In genomic region chrX:50106051-50106450, GRCh38 we compare ENCODE assay signal across 22 cellular contexts.
A peak's percentile ranks its signal among the peaks of the same experiment; 100 is the strongest.
DNase-seq lines count a peak whose midpoint lies in the region; ATAC-seq, FAIRE-seq and TF ChIP-seq lines count a peak whose summit lies in the region.
"Had no signal": no experiment of that assay in that cellular context is flagged by ENCODE, and none has a peak within 500 bp of the region (broad histone marks: within the 10 kb centered on the region; RNA-seq: fewer than 3 reads in every experiment).

No MANE protein-coding gene starts in this region.

- H3K9me1 ChIP-seq in K562 (ENCODE audit: control insufficient read depth, insufficient read depth, low read length): no peaks in the 10 kb centered on the region

- TF ChIP-seq POLR2A in K562 (conservative IDR thresholded peaks at IDR 0.05): no peak
- TF ChIP-seq POLR2A in lower leg skin (IDR thresholded peaks at IDR 0.05): no peak
- no peak for TF ChIP-seq POLR2A in vagina (IDR thresholded peaks at IDR 0.05)

- no peak overlapping the region for H3K14ac ChIP-seq in trophoblast cell (ENCODE audit: low read length)

- no peak overlapping the region for H2BK5ac ChIP-seq in trophoblast cell (ENCODE audit: low read depth, low read length, poor library complexity)

- no peak overlapping the region for H4K8ac ChIP-seq in trophoblast cell (ENCODE audit: low read depth, low read length)

- H3K4me3 ChIP-seq in BE2C (ENCODE audit: low read depth, low read length): no peak overlapping the region
- no peak overlapping the region for H3K4me3 ChIP-seq in K562
- H3K4me3 ChIP-seq in trophoblast cell (ENCODE audit: low read depth, low read length): no peak overlapping the region
- no peak overlapping the region for H3K4me3 ChIP-seq in lower leg skin (ENCODE audit: low read depth, poor library complexity, severe bottlenecking)
- no peak overlapping the region for H3K4me3 ChIP-seq in vagina
- no peak overlapping the region for H3K4me3 ChIP-seq in coronary artery
- H3K4me3 ChIP-seq: BLaER1 treated with 17β-estradiol and CSF1 and Interleukin-3, amounts not matched to agents 10 nM and 100 nM; HAP-1 had no signal

- H3K36me3 ChIP-seq in BE2C (no peaks in the 10 kb centered on the region), K562 (ENCODE audit: control insufficient read depth, insufficient read depth, low read length) (no peaks in the 10 kb centered on the region), trophoblast cell (ENCODE audit: control insufficient read depth in 1 of 2, insufficient read depth in 2 of 2, low read length in 2 of 2) (peaks cover 0 to 1% of the 10 kb centered on the region in 2 experiments), vagina (no peaks in the 10 kb centered on the region)
- H3K36me3 ChIP-seq: BLaER1 treated with 17β-estradiol and CSF1 and Interleukin-3, amounts not matched to agents 10 nM and 100 nM; HAP-1 had no signal

- H3K79me2 ChIP-seq in K562 (ENCODE audit: control insufficient read depth, insufficient read depth, low read length) (no peaks in the 10 kb centered on the region), trophoblast cell (ENCODE audit: control insufficient read depth, insufficient read depth, low read length, poor library complexity) (no peaks in the 10 kb centered on the region)

- no peak overlapping the region for H3K18ac ChIP-seq in trophoblast cell (ENCODE audit: low read length)

- POLR2A ChIA-PET in K562 (lab: Yijun Ruan, JAX): interaction anchor here (0.7 kb wide), 1 partner anchor 46 kb away, joined by 3 read pairs; no protein-coding TSS in a partner anchor

- no peak for FAIRE-seq in K562 (lab: Jason Lieb, UNC)
- FAIRE-seq: A204.1, G401.6, GM12892, H54 had no signal

- peak overlapping the region; percentile 46 for H2AK5ac ChIP-seq in trophoblast cell (ENCODE audit: low read length)

- H2BK120ac ChIP-seq in trophoblast cell (ENCODE audit: insufficient read depth, low read length, poor library complexity): peak overlapping the region; percentile 43

- H4K12ac ChIP-seq in trophoblast cell (ENCODE audit: low read depth, low read length): no peak overlapping the region

- H4K91ac ChIP-seq in trophoblast cell (ENCODE audit: low read depth, low read length): no peak overlapping the region

- no peak overlapping the region for H2BK12ac ChIP-seq in trophoblast cell (ENCODE audit: low read length)

- no peaks in the 10 kb centered on the region for H3K27me3 ChIP-seq in BE2C
- no peaks in the 10 kb centered on the region for H3K27me3 ChIP-seq in K562 (ENCODE audit: control insufficient read depth in 2 of 2, insufficient read depth in 2 of 2, low read length in 2 of 2)
- no peaks in the 10 kb centered on the region for H3K27me3 ChIP-seq in trophoblast cell (ENCODE audit: insufficient read depth, low read length)
- H3K27me3 ChIP-seq in vagina: no peaks in the 10 kb centered on the region

- BruUV-seq in K562 (replicated peaks; lab: Mats Ljungman, UMichigan): no TSS peak

- H3K9ac ChIP-seq in K562 (ENCODE audit: insufficient read depth in 1 of 2, low read depth in 2 of 2, low read length in 2 of 2) (no peak overlapping the region), trophoblast cell (ENCODE audit: low read length) (no peak overlapping the region)
- H3K9ac ChIP-seq: BLaER1 treated with 17β-estradiol and CSF1 and Interleukin-3, amounts not matched to agents 10 nM and 100 nM had no signal

- ATAC-seq in K562: no peak

- intact Hi-C loops in K562 (cut with micrococcal nuclease): no loop called here
- intact Hi-C loops in lower leg skin (cut with DNase I; ENCODE audit: low total_unique reads): no loop called here
- intact Hi-C loops in vagina (cut with DNase I): no loop called here

- no peak overlapping the region for H3K23ac ChIP-seq in trophoblast cell (ENCODE audit: low read length)

- H3K9me3 ChIP-seq in BE2C (no peaks in the 10 kb centered on the region), K562 (replicated peaks; ENCODE audit: control insufficient read depth, insufficient read depth, low read depth, low read length) (no peaks in the 10 kb centered on the region), trophoblast cell (ENCODE audit: insufficient read depth, low read depth, low read length) (no peaks in the 10 kb centered on the region), vagina (no peaks in the 10 kb centered on the region)
- H3K9me3 ChIP-seq: BLaER1 treated with 17β-estradiol and CSF1 and Interleukin-3, amounts not matched to agents 10 nM and 100 nM; HAP-1 had no signal

- in situ Hi-C loops in K562 (cut with MboI): loop anchor here (10.0 kb wide), 1 partner anchor 179 kb away; no protein-coding TSS in a partner anchor

- H3K4me2 ChIP-seq in K562 (ENCODE audit: insufficient read depth, low read length) (no peak overlapping the region), trophoblast cell (ENCODE audit: low read length) (no peak overlapping the region)
- H3K4me2 ChIP-seq: BLaER1 treated with 17β-estradiol and CSF1 and Interleukin-3, amounts not matched to agents 10 nM and 100 nM had no signal

- H4K20me1 ChIP-seq in K562 (replicated peaks; ENCODE audit: control insufficient read depth, insufficient read depth, low read length): no peaks in the 10 kb centered on the region
- H4K20me1 ChIP-seq: BLaER1 treated with 17β-estradiol and CSF1 and Interleukin-3, amounts not matched to agents 10 nM and 100 nM had no signal

- CTCF ChIA-PET in K562 (lab: Yijun Ruan, JAX; ENCODE audit: low intra/inter-chr PET ratio): no interaction called here

- H3K4me1 ChIP-seq in BE2C (peaks cover 15% of the 10 kb centered on the region), K562 (replicated peaks in 1 of 2; ENCODE audit: control insufficient read depth in 2 of 2, insufficient read depth in 2 of 2, low read length in 2 of 2) (no peaks in the 10 kb centered on the region), trophoblast cell (ENCODE audit: control insufficient read depth in 1 of 2, insufficient read depth in 2 of 2, low read length in 2 of 2) (peaks cover 0 to 2% of the 10 kb centered on the region in 2 experiments), vagina (no peaks in the 10 kb centered on the region)

- TF ChIP-seq CTCF in BE2C (IDR thresholded peaks at IDR 0.05; ENCODE audit: low read depth, low read length) (no peak), K562 (IDR thresholded peaks at IDR 0.05 in 2 of 3, conservative IDR thresholded peaks at IDR 0.05 in 1 of 3; ENCODE audit: insufficient read depth in 2 of 3, low read depth in 1 of 3, low read length in 3 of 3) (no peak), lower leg skin (IDR thresholded peaks at IDR 0.05) (no peak), vagina (IDR thresholded peaks at IDR 0.05) (no peak), coronary artery (IDR thresholded peaks at IDR 0.05) (no peak)

- 38% methylated on average over 3 of the region's 3 CpGs for WGBS in K562 (ENCODE audit: insufficient coverage, low coverage, missing lambda C conversion rate)
- no CpG with 5 or more reads among the region's 3 CpGs for WGBS in trophoblast cell (ENCODE audit: extremely low coverage, insufficient coverage, insufficient read length)
- 73 to 84% methylated on average over 3 of the region's 3 CpGs for WGBS in lower leg skin, 2 donors

- H3K4ac ChIP-seq in trophoblast cell (ENCODE audit: low read depth, low read length): no peak overlapping the region

- no peak overlapping the region for H3K27ac ChIP-seq in K562 (ENCODE audit: extremely low read depth, low read depth, low read length)
- no peak overlapping the region for H3K27ac ChIP-seq in trophoblast cell (ENCODE audit: low read depth, low read length)
- no peak overlapping the region for H3K27ac ChIP-seq in vagina
- H3K27ac ChIP-seq in coronary artery: no peak overlapping the region
- H3K27ac ChIP-seq: 22Rv1; BLaER1 treated with 17β-estradiol and CSF1 and Interleukin-3, amounts not matched to agents 10 nM and 100 nM had no signal

- TF ChIP-seq RAD21 in K562 (CRISPR knock-in tag; conservative IDR thresholded peaks at IDR 0.05 in 1 of 2, IDR thresholded peaks at IDR 0.05 in 1 of 2): no peak

- no peak for TF ChIP-seq EP300 in K562 (IDR thresholded peaks at IDR 0.05; ENCODE audit: low read length)

- H2AFZ ChIP-seq in K562 (ENCODE audit: low read depth, low read length) (no peak overlapping the region), trophoblast cell (ENCODE audit: insufficient read depth, low read length, poor library complexity) (no peak overlapping the region)

- DNase-seq in BE2C: peak; percentile 15
- peak; percentile 72 for DNase-seq in OCI-M1 (lab: John Stamatoyannopoulos, UW)
- no peak for DNase-seq in K562 (ENCODE audit: extremely low read depth in 1 of 4, low spot score in 3 of 4)
- DNase-seq in trophoblast cell: no peak
- DNase-seq in lower leg skin (ENCODE audit: low spot score in 2 of 2): no peak
- no peak for DNase-seq in vagina (ENCODE audit: extremely low spot score in 2 of 2)
- no peak for DNase-seq in NCI-H2227 treated with DMSO at 0.1 percent for 48 hours (lab: John Stamatoyannopoulos, UW)
- DNase-seq in coronary artery (ENCODE audit: low spot score): no peak
- DNase-seq: Calu3; CD4-positive, alpha-beta T cell; CD8-positive, alpha-beta memory T cell; DMS53; DND-41; GOT3; HFFc6 had no signal

- peaks cover 7% of the 10 kb centered on the region for H3K79me1 ChIP-seq in trophoblast cell (ENCODE audit: low read length)

TF ChIP-seq in K562, 482 proteins besides CTCF, POLR2A, EP300 and RAD21:
- TF ChIP-seq RFX1 (IDR thresholded peaks at IDR 0.05) (peak; percentile 38), MYNN (IDR thresholded peaks at IDR 0.05) (0 out of 2 replicates have a peak, but pooled peaks have one; percentile 50), MYNN (CRISPR knock-in tag; IDR thresholded peaks at IDR 0.05) (no peak), CBFA2T3 (IDR thresholded peaks at IDR 0.05) (no peak)

Comparison
In these comparisons a context has a peak if more than half of its experiments do, and no peak if none do; other contexts are left out.
1. DNase-seq: peak in BE2C (single experiment) and OCI-M1 (single experiment); none in K562 (0 of 4), trophoblast cell (0 of 2), lower leg skin (0 of 2), vagina (0 of 2), NCI-H2227 treated with DMSO at 0.1 percent for 48 hours (single experiment) and coronary artery (single experiment).